8 cellular contexts compared by ENCODE assay signal in genomic region chr6:106098383-106099234, GRCh38. TPM values are rescaled to one million over a fixed set of nuclear protein-coding genes. Genes with fewer than 3 reads are reported as not detected.
DNase-seq lines count a peak whose midpoint lies in the region; ATAC-seq and TF ChIP-seq lines count a peak whose summit lies in the region.

No MANE protein-coding gene starts in this region.

- TF ChIP-seq CTCF in foreskin keratinocyte (conservative IDR thresholded peaks at IDR 0.05) (no peak), spleen (IDR thresholded peaks at IDR 0.05 in 8 of 11, conservative IDR thresholded peaks at IDR 0.05 in 3 of 11) (no peak)

- peak overlapping the region; percentile 29 to 72 (median 46) for H3K4me3 ChIP-seq in spleen
- H3K4me3 ChIP-seq in SJCRH30: no peak overlapping the region

- peaks cover 55% of the 10 kb centered on the region for H3K4me1 ChIP-seq in foreskin keratinocyte
- H3K4me1 ChIP-seq in spleen: peaks cover 10 to 88% (median 56%) of the 10 kb centered on the region in 6 donors
- H3K4me1 ChIP-seq in SJCRH30: no peaks in the 10 kb centered on the region

- peak in 2 of 3 donors; percentile 46 to 58 for TF ChIP-seq POLR2A in spleen (IDR thresholded peaks at IDR 0.05)

- DNase-seq in activated gamma-delta T cell treated with Interleukin-2 at 50 U/mL for 16 hours: peak; percentile 47
- DNase-seq in activated gamma-delta T cell (lab: John Stamatoyannopoulos, UW): no peak
- DNase-seq in NCI-H1105 (lab: John Stamatoyannopoulos, UW): peak; percentile 62
- peak; percentile 72 for DNase-seq in activated T-cell treated with anti-CD3 and anti-CD28 coated beads for 48 hours (ENCODE audit: low read depth)
- DNase-seq in foreskin keratinocyte: peak; percentile 84 to 88
- peak; percentile 84 for DNase-seq in spleen
- DNase-seq in NCI-H1930 (lab: John Stamatoyannopoulos, UW): no peak
- no peak for DNase-seq in SJCRH30

- WGBS in spleen, 5 donors: 32 to 51% (median 45%) methylated on average over 19 of the region's 19 CpGs

- H3K36me3 ChIP-seq in spleen: peaks cover 0 to 35% (median 0%) of the 10 kb centered on the region in 6 donors
- no peaks in the 10 kb centered on the region for H3K36me3 ChIP-seq in SJCRH30

- intact Hi-C loops in spleen (cut with DNase I; ENCODE audit: low total_unique reads): no loop called here

- H3K9me3 ChIP-seq in spleen (no peaks in the 10 kb centered on the region), SJCRH30 (replicated peaks) (no peaks in the 10 kb centered on the region)

- peak; percentile 73 for ATAC-seq in foreskin keratinocyte

- H3K27ac ChIP-seq in foreskin keratinocyte (peak overlapping the region; percentile 55), spleen (peak overlapping the region; percentile 85 to 96 (median 94)), SJCRH30 (no peak overlapping the region)

- H3K27me3 ChIP-seq in foreskin keratinocyte: no peaks in the 10 kb centered on the region
- H3K27me3 ChIP-seq in spleen (replicated peaks in 1 of 7): no peaks in the 10 kb centered on the region
- peaks cover 10% of the 10 kb centered on the region; the same call in 1 of the 2 replicates for H3K27me3 ChIP-seq in SJCRH30

RNA-seq across cellular contexts. Expression of gene PRDM1, which starts 12.5 kb away (rescaled TPM):
- total RNA-seq in foreskin keratinocyte: 10.1 and 19.6 TPM in 2 replicates
- polyA plus RNA-seq in foreskin keratinocyte: 3.4 and 5.9 TPM in 2 replicates
- total RNA-seq in spleen: 10 to 100 TPM; 35.7 to 63.7 (median 45.4) TPM
- 1 to 10 TPM; 2.2 to 3.7 (median 2.5) TPM for polyA plus RNA-seq in spleen
- not detected in 2 replicates for total RNA-seq in SJCRH30 (2014; rRNA removed; shearing (Covaris generic))

Comparison
In these comparisons a context has a peak if more than half of its experiments do, and no peak if none do; other contexts are left out.
1. DNase-seq: peak in activated gamma-delta T cell treated with Interleukin-2 at 50 U/mL for 16 hours (single experiment), NCI-H1105 (single experiment), activated T-cell treated with anti-CD3 and anti-CD28 coated beads for 48 hours (single experiment), foreskin keratinocyte (2 of 2) and spleen (single experiment); none in activated gamma-delta T cell (single experiment), NCI-H1930 (0 of 2) and SJCRH30 (0 of 2).
2. RNA of gene PRDM1, which starts 12.5 kb away (total RNA-seq): 35.7 to 63.7 TPM in spleen and 10.1 to 19.6 TPM in foreskin keratinocyte; not detected in SJCRH30; every median in the first group is over 10 times any median in the second.